15 cellular contexts compared by ENCODE assay signal in the genomic region with DNA sequence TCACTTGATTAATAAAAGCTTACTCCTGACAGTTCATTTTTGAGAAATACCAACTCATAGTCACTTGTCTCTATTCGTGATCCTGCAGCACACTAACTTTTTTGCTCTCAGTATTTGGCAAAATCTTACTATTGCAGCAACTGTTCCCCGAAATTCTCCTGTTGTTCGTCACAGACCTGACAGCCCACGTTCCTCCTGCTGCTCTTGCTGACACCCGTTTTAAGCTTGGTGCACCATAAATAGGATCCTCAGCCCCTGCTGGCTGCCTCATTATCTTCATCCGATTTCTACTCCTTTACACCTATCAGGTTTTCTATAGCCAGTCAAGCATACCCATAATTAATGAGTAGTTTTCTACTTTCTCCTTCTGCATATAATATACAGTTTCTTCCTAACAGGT.
"Had no signal": no experiment of that assay in that cellular context is flagged by ENCODE, and none has a peak within 500 bp of the region (broad histone marks: within the 10 kb centered on the region; RNA-seq: fewer than 3 reads in every experiment).

No MANE protein-coding gene starts in this region.

- H2AFZ ChIP-seq: parathyroid adenoma had no signal

- H3K36me3 ChIP-seq: neural progenitor cell, tibial artery had no signal

- H3K4me1 Mint-ChIP-seq: activated T-helper 17 cell treated with anti-CD3 and anti-CD28 coated beads, Interleukin-2, amount 50 U/mL, for 72 hours; naive B cell; stimulated activated memory B cell treated with anti-CD40 and anti-IgM and Interleukin-4, amounts not matched to agents 10 μg/mL and 1 μg/mL and 100 μg/mL, for 72 hours; T-cell had no signal

- ATAC-seq: activated T-helper 17 cell treated with anti-CD3 and anti-CD28 coated beads, Interleukin-2, amount 50 U/mL, for 72 hours; left colon; T-cell had no signal

- H3K4me3 ChIP-seq: lung, neural progenitor cell, tibial artery had no signal

- H3K4me3 Mint-ChIP-seq: activated naive CD4-positive, alpha-beta T cell treated with anti-CD3 and anti-CD28 coated beads for 36 hours; activated T-helper 17 cell treated with anti-CD3 and anti-CD28 coated beads, Interleukin-2, amount 50 U/mL, for 72 hours; naive B cell; neural progenitor cell; stimulated activated memory B cell treated with anti-CD40 and anti-IgM and Interleukin-4, amounts not matched to agents 10 μg/mL and 1 μg/mL and 100 μg/mL, for 72 hours; T-cell had no signal

- H3K27ac Mint-ChIP-seq: activated naive CD4-positive, alpha-beta T cell treated with anti-CD3 and anti-CD28 coated beads for 36 hours; activated T-helper 17 cell treated with anti-CD3 and anti-CD28 coated beads, Interleukin-2, amount 50 U/mL, for 72 hours; naive B cell; neural progenitor cell; stimulated activated memory B cell treated with anti-CD40 and anti-IgM and Interleukin-4, amounts not matched to agents 10 μg/mL and 1 μg/mL and 100 μg/mL, for 72 hours; T-cell had no signal

- H3K27ac ChIP-seq: neural progenitor cell, parathyroid adenoma, tibial artery had no signal

- H3K4me1 ChIP-seq: parathyroid adenoma, tibial artery had no signal

- H3K36me3 Mint-ChIP-seq: naive B cell; neural progenitor cell; stimulated activated memory B cell treated with anti-CD40 and anti-IgM and Interleukin-4, amounts not matched to agents 10 μg/mL and 1 μg/mL and 100 μg/mL, for 72 hours; T-cell had no signal

- H3K27me3 ChIP-seq: neural progenitor cell, tibial artery had no signal

- H3K4me2 ChIP-seq: neural progenitor cell had no signal

- H3K27me3 Mint-ChIP-seq: activated T-helper 17 cell treated with anti-CD3 and anti-CD28 coated beads, Interleukin-2, amount 50 U/mL, for 72 hours; naive B cell; stimulated activated memory B cell treated with anti-CD40 and anti-IgM and Interleukin-4, amounts not matched to agents 10 μg/mL and 1 μg/mL and 100 μg/mL, for 72 hours; T-cell had no signal

- DNase-seq: activated CD4-positive, alpha-beta T cell treated with anti-CD3 and anti-CD28 coated beads, Interleukin-2, amount 50 U/mL, for 48 hours; activated CD4-positive, CD25-positive, alpha-beta regulatory T cell treated with anti-CD3 and anti-CD28 coated beads, Interleukin-2, amount 50 U/mL, for 72 hours; activated naive CD4-positive, alpha-beta T cell treated with anti-CD3 and anti-CD28 coated beads for 36 hours; left colon; midbrain; naive B cell; stimulated activated CD4-positive, alpha-beta T cell treated with anti-CD3 and anti-CD28 coated beads, Interleukin-2, amount 100 ng/mL, for 48 hours; T-cell; T1000; tibial artery had no signal

- H3K79me2 ChIP-seq: parathyroid adenoma had no signal
